Comparison of ENCODE assay signal across 35 cellular contexts in genomic region chr10:96283351-96283750, GRCh38. TPM values are rescaled to one million over a fixed set of nuclear protein-coding genes. Genes with fewer than 3 reads are reported as not detected.
"Had no signal": no experiment of that assay in that cellular context is flagged by ENCODE, and none has a peak within 500 bp of the region (broad histone marks: within the 10 kb centered on the region; RNA-seq: fewer than 3 reads in every experiment).

No MANE protein-coding gene starts in this region.

- H3K4me3 Mint-ChIP-seq: activated CD4-positive, alpha-beta memory T cell treated with anti-CD3 and anti-CD28 coated beads for 36 hours; activated CD4-positive, alpha-beta T cell treated with anti-CD3 and anti-CD28 coated beads, Interleukin-2, amount 10 ng/mL, durations not matched to agents 24 days and 14 days; activated naive CD4-positive, alpha-beta T cell treated with anti-CD3 and anti-CD28 coated beads, Interleukin-2, amount 10 ng/mL, durations not matched to agents 7 days and 5 days; activated T-helper 1 cell treated with anti-CD3 and anti-CD28 coated beads, Interleukin-12 subunit alpha, Interleukin-12 subunit beta, Interleukin-2, Interleukin-4 antibody, amounts not matched to agents 30 ng/mL and 10 ng/mL and 1 ng/mL, durations not matched to agents 14 hours and 24 hours and 36 hours; natural killer cell treated with Interleukin-12 subunit alpha and Interleukin-12 subunit beta and Interleukin-15 and Interleukin-18, amount 100 ng/mL, for 72 hours; stimulated activated memory B cell treated with anti-CD40 and anti-IgM and Interleukin-4, amounts not matched to agents 10 μg/mL and 1 μg/mL and 100 μg/mL, for 72 hours; stimulated activated naive CD8-positive, alpha-beta T cell treated with anti-CD3 and anti-CD28 coated beads, Interleukin-15, amount 100 ng/mL, for 72 hours had no signal

- H3K36me3 Mint-ChIP-seq: activated CD4-positive, alpha-beta memory T cell treated with anti-CD3 and anti-CD28 coated beads for 36 hours; activated naive CD4-positive, alpha-beta T cell treated with anti-CD3 and anti-CD28 coated beads, Interleukin-2, amount 10 ng/mL, durations not matched to agents 7 days and 5 days; natural killer cell treated with Interleukin-12 subunit alpha and Interleukin-12 subunit beta and Interleukin-15 and Interleukin-18, amount 100 ng/mL, for 72 hours; stimulated activated memory B cell treated with anti-CD40 and anti-IgM and Interleukin-4, amounts not matched to agents 10 μg/mL and 1 μg/mL and 100 μg/mL, for 72 hours had no signal

- H3K4me1 ChIP-seq: breast epithelium had no signal

- H3K27ac ChIP-seq: breast epithelium, heart left ventricle, sigmoid colon, upper lobe of right lung had no signal

- H3K9me3 Mint-ChIP-seq: activated CD4-positive, alpha-beta memory T cell treated with anti-CD3 and anti-CD28 coated beads for 36 hours; activated CD4-positive, alpha-beta T cell treated with anti-CD3 and anti-CD28 coated beads, Interleukin-2, amount 10 ng/mL, durations not matched to agents 24 days and 14 days; activated naive CD4-positive, alpha-beta T cell treated with anti-CD3 and anti-CD28 coated beads, Interleukin-2, amount 10 ng/mL, durations not matched to agents 7 days and 5 days; activated T-helper 1 cell treated with anti-CD3 and anti-CD28 coated beads, Interleukin-12 subunit alpha, Interleukin-12 subunit beta, Interleukin-2, Interleukin-4 antibody, amounts not matched to agents 30 ng/mL and 10 ng/mL and 1 ng/mL, durations not matched to agents 14 hours and 24 hours and 36 hours; natural killer cell treated with Interleukin-12 subunit alpha and Interleukin-12 subunit beta and Interleukin-15 and Interleukin-18, amount 100 ng/mL, for 72 hours; stimulated activated naive CD8-positive, alpha-beta T cell treated with anti-CD3 and anti-CD28 coated beads, Interleukin-15, amount 100 ng/mL, for 72 hours had no signal

- ATAC-seq: esophagus mucosa; heart left ventricle; mucosa of descending colon; natural killer cell treated with Interleukin-12 subunit alpha and Interleukin-12 subunit beta and Interleukin-15 and Interleukin-18, amount 100 ng/mL, for 72 hours; stimulated activated memory B cell treated with anti-CD40 and anti-IgM and Interleukin-4, amounts not matched to agents 10 μg/mL and 1 μg/mL and 100 μg/mL, for 72 hours; stimulated activated naive CD8-positive, alpha-beta T cell treated with anti-CD3 and anti-CD28 coated beads, Interleukin-15, amount 100 ng/mL, for 72 hours had no signal

- H3K27me3 ChIP-seq: breast epithelium, sigmoid colon, upper lobe of right lung had no signal

- H3K27me3 Mint-ChIP-seq: activated naive CD4-positive, alpha-beta T cell treated with anti-CD3 and anti-CD28 coated beads, Interleukin-2, amount 10 ng/mL, durations not matched to agents 7 days and 5 days; stimulated activated memory B cell treated with anti-CD40 and anti-IgM and Interleukin-4, amounts not matched to agents 10 μg/mL and 1 μg/mL and 100 μg/mL, for 72 hours; stimulated activated naive CD8-positive, alpha-beta T cell treated with anti-CD3 and anti-CD28 coated beads, Interleukin-15, amount 100 ng/mL, for 72 hours had no signal

- H3K4me3 ChIP-seq: breast epithelium, heart left ventricle, lung, mucosa of descending colon, sigmoid colon, upper lobe of right lung had no signal

- FAIRE-seq: endothelial cell of umbilical vein, small intestine had no signal

- H3K27ac Mint-ChIP-seq: activated CD4-positive, alpha-beta memory T cell treated with anti-CD3 and anti-CD28 coated beads for 36 hours; activated CD4-positive, alpha-beta T cell treated with anti-CD3 and anti-CD28 coated beads, Interleukin-2, amount 10 ng/mL, durations not matched to agents 24 days and 14 days; activated naive CD4-positive, alpha-beta T cell treated with anti-CD3 and anti-CD28 coated beads, Interleukin-2, amount 10 ng/mL, durations not matched to agents 7 days and 5 days; activated T-helper 1 cell treated with anti-CD3 and anti-CD28 coated beads, Interleukin-12 subunit alpha, Interleukin-12 subunit beta, Interleukin-2, Interleukin-4 antibody, amounts not matched to agents 30 ng/mL and 10 ng/mL and 1 ng/mL, durations not matched to agents 14 hours and 24 hours and 36 hours; natural killer cell treated with Interleukin-12 subunit alpha and Interleukin-12 subunit beta and Interleukin-15 and Interleukin-18, amount 100 ng/mL, for 72 hours; stimulated activated memory B cell treated with anti-CD40 and anti-IgM and Interleukin-4, amounts not matched to agents 10 μg/mL and 1 μg/mL and 100 μg/mL, for 72 hours; stimulated activated naive CD8-positive, alpha-beta T cell treated with anti-CD3 and anti-CD28 coated beads, Interleukin-15, amount 100 ng/mL, for 72 hours had no signal

- H3K36me3 ChIP-seq: breast epithelium, heart left ventricle, sigmoid colon, upper lobe of right lung had no signal

- H3K9me3 ChIP-seq: breast epithelium, heart left ventricle, mucosa of descending colon, sigmoid colon, upper lobe of right lung had no signal

- DNase-seq: activated CD4-positive, alpha-beta memory T cell treated with anti-CD3 and anti-CD28 coated beads for 36 hours; activated CD4-positive, alpha-beta T cell treated with anti-CD3 and anti-CD28 coated beads, Interleukin-2, amount 10 ng/mL, durations not matched to agents 24 days and 14 days; activated CD4-positive, CD25-positive, alpha-beta regulatory T cell treated with anti-CD3 and anti-CD28 coated beads, Interleukin-2, amount 50 U/mL, for 72 hours; activated CD8-positive, alpha-beta memory T cell treated with anti-CD3 and anti-CD28 coated beads, Interleukin-2, amount 50 U/mL, for 4 hours; activated effector memory CD4-positive, alpha-beta T cell treated with anti-CD3 and anti-CD28 coated beads, Interleukin-2, amount 50 U/mL, for 16 hours; activated naive CD4-positive, alpha-beta T cell treated with anti-CD3 and anti-CD28 coated beads, Interleukin-2, amount 10 ng/mL, durations not matched to agents 7 days and 5 days; activated T-cell treated with anti-CD3 and anti-CD28 coated beads, Interleukin-2, amount 50 U/mL, for 1 hour; amygdala; central memory CD4-positive, alpha-beta T cell; foreskin fibroblast; heart left ventricle; mesendoderm; mucosa of descending colon; retina; sigmoid colon; small intestine; stimulated activated CD4-positive, alpha-beta T cell treated with anti-CD3 and anti-CD28 coated beads, Interleukin-1b, Interleukin-23, amount 100 ng/mL, for 48 hours; stimulated activated CD4-positive, alpha-beta T cell treated with anti-CD3 and anti-CD28 coated beads, Interleukin-4, amount 100 ng/mL, for 4 hours; stimulated activated CD8-positive, alpha-beta memory T cell treated with anti-CD3 and anti-CD28 coated beads, Interleukin-4, amount 100 ng/mL, for 48 hours; stimulated activated naive CD8-positive, alpha-beta T cell treated with anti-CD3 and anti-CD28 coated beads, Interleukin-15, amount 100 ng/mL, for 72 hours; substantia nigra; T-helper 2 cell; upper lobe of right lung had no signal

RNA-seq across cellular contexts. Expression of gene BLNK, which starts 12.0 kb away (rescaled TPM):
- total RNA-seq: activated CD4-positive, alpha-beta memory T cell treated with anti-CD3 and anti-CD28 coated beads for 36 hours; activated CD4-positive, alpha-beta T cell treated with anti-CD3 and anti-CD28 coated beads, Interleukin-2, amount 10 ng/mL, durations not matched to agents 24 days and 14 days; activated CD8-positive, alpha-beta memory T cell treated with anti-CD3 and anti-CD28 coated beads for 36 hours; activated T-helper 1 cell treated with anti-CD3 and anti-CD28 coated beads, Interleukin-12 subunit alpha, Interleukin-12 subunit beta, Interleukin-2, Interleukin-4 antibody, amounts not matched to agents 30 ng/mL and 10 ng/mL and 1 ng/mL, durations not matched to agents 14 hours and 24 hours and 36 hours; endothelial cell of umbilical vein; osteocyte had no signal

RNA-seq across cellular contexts. Expression of gene DNTT, which starts 20.9 kb away (rescaled TPM):
- total RNA-seq: activated CD4-positive, alpha-beta memory T cell treated with anti-CD3 and anti-CD28 coated beads for 36 hours; activated CD4-positive, alpha-beta T cell treated with anti-CD3 and anti-CD28 coated beads, Interleukin-2, amount 10 ng/mL, durations not matched to agents 24 days and 14 days; activated CD8-positive, alpha-beta memory T cell treated with anti-CD3 and anti-CD28 coated beads for 36 hours; activated T-helper 1 cell treated with anti-CD3 and anti-CD28 coated beads, Interleukin-12 subunit alpha, Interleukin-12 subunit beta, Interleukin-2, Interleukin-4 antibody, amounts not matched to agents 30 ng/mL and 10 ng/mL and 1 ng/mL, durations not matched to agents 14 hours and 24 hours and 36 hours; breast epithelium; endothelial cell of umbilical vein; esophagus mucosa; heart left ventricle; kidney epithelial cell; lung; mucosa of descending colon; myocyte; natural killer cell treated with Interleukin-12 subunit alpha and Interleukin-12 subunit beta and Interleukin-15 and Interleukin-18, amount 100 ng/mL, for 72 hours; osteocyte; posterior vena cava; sigmoid colon; upper lobe of right lung had no signal
